7 cellular contexts compared by ENCODE assay signal in the genomic region with DNA sequence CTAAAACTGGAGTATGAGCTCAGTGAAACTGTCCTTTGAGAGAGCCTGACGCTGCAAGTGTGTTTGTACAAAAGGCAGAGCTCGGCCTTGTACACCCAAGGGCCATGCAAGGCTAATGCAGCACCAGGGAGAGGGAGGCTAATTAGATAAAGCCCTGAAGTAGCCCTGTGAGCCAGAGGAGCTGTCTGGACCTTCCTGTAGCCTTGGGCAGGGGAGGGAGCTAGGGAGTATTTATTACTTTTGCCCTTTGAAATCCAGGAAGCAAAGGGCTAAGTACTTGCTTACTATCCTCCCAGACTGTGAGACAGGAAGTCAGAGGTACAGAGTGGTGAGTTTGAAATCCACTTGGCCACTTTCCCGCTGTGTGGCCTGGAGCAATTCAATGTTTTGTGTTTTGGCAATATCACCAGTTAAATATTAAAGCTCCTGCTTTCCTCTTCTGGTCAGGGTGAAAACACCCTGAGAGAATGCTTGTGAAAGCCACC. TPM values are rescaled to one million over a fixed set of nuclear protein-coding genes. Genes with fewer than 3 reads are reported as not detected.
A peak's percentile ranks its signal among the peaks of the same experiment; 100 is the strongest.
DNase-seq lines count a peak whose midpoint lies in the region; ATAC-seq and TF ChIP-seq lines count a peak whose summit lies in the region.

No MANE protein-coding gene starts in this region.

- peak; percentile 11 to 15 for TF ChIP-seq POLR2A in gastroesophageal sphincter (IDR thresholded peaks at IDR 0.05)

- H3K27me3 Mint-ChIP-seq in IgD-negative memory B cell: no peaks in the 10 kb centered on the region
- no peaks in the 10 kb centered on the region for H3K27me3 Mint-ChIP-seq in activated CD8-positive, alpha-beta T cell treated with anti-CD3 and anti-CD28 coated beads for 36 hours

- no peaks in the 10 kb centered on the region for H3K9me3 Mint-ChIP-seq in IgD-negative memory B cell
- H3K9me3 Mint-ChIP-seq in activated CD8-positive, alpha-beta T cell treated with anti-CD3 and anti-CD28 coated beads for 36 hours: no peaks in the 10 kb centered on the region

- no peaks in the 10 kb centered on the region for H3K9me3 ChIP-seq in gastroesophageal sphincter

- peaks cover 0 to 12% (median 11%) of the 10 kb centered on the region in 3 donors for H3K4me1 Mint-ChIP-seq in IgD-negative memory B cell
- peaks cover 36% of the 10 kb centered on the region for H3K4me1 Mint-ChIP-seq in activated CD8-positive, alpha-beta T cell treated with anti-CD3 and anti-CD28 coated beads for 36 hours (ENCODE audit: low read depth)

- no peaks in the 10 kb centered on the region for H3K36me3 Mint-ChIP-seq in IgD-negative memory B cell
- no peaks in the 10 kb centered on the region for H3K36me3 Mint-ChIP-seq in activated CD8-positive, alpha-beta T cell treated with anti-CD3 and anti-CD28 coated beads for 36 hours (ENCODE audit: low read depth)

- peak overlapping the region in 2 of 3 donors; percentile 86 to 88 for H3K27ac Mint-ChIP-seq in IgD-negative memory B cell
- H3K27ac Mint-ChIP-seq in activated CD8-positive, alpha-beta T cell treated with anti-CD3 and anti-CD28 coated beads for 36 hours: peak overlapping the region; percentile 100

- WGBS in gastroesophageal sphincter (ENCODE audit: low coverage in 1 of 2), 2 donors: 0 to 17% methylated on average over 1 of the region's 3 CpGs

- peak overlapping the region in 2 of 4 donors; percentile 42 to 84 for H3K4me3 Mint-ChIP-seq in IgD-negative memory B cell
- peak overlapping the region; percentile 66 for H3K4me3 Mint-ChIP-seq in activated CD8-positive, alpha-beta T cell treated with anti-CD3 and anti-CD28 coated beads for 36 hours

- DNase-seq in GM12864 (ENCODE audit: low read depth) (peak; percentile 26), pons (ENCODE audit: low spot score) (peak; percentile 42)
- no peak for DNase-seq in activated CD8-positive, alpha-beta T cell treated with anti-CD3 and anti-CD28 coated beads for 36 hours
- DNase-seq in stimulated activated CD4-positive, alpha-beta T cell treated with anti-CD3 and anti-CD28 coated beads, Interleukin-2, amount 100 ng/mL, for 24 hours: no peak

- POLR2A ChIA-PET in activated CD8-positive, alpha-beta T cell treated with anti-CD3 and anti-CD28 coated beads for 36 hours (lab: Charles Lee): interaction anchor here (0.6 to 6.8 kb wide), 11 partner anchors 10 to 143 kb away, joined by 3 to 128 read pairs (median 4); a partner anchor contains a TSS

- TF ChIP-seq CTCF in GM12864 (IDR thresholded peaks at IDR 0.05; ENCODE audit: low read depth, low read length, missing control alignments): no peak
- TF ChIP-seq CTCF in activated CD8-positive, alpha-beta T cell treated with anti-CD3 and anti-CD28 coated beads for 36 hours (IDR thresholded peaks at IDR 0.05): no peak
- no peak for TF ChIP-seq CTCF in gastroesophageal sphincter (IDR thresholded peaks at IDR 0.05)

- H3K4me3 ChIP-seq in GM12864 (ENCODE audit: low read depth, low read length): no peak overlapping the region
- H3K4me3 ChIP-seq in gastroesophageal sphincter: peak overlapping the region in 1 of 2 donors; percentile 8

- CTCF ChIA-PET in activated CD8-positive, alpha-beta T cell treated with anti-CD3 and anti-CD28 coated beads for 36 hours (lab: Charles Lee): interaction anchor here (0.6 to 3.1 kb wide), 4 partner anchors 10 to 380 kb away, joined by 3 to 32 read pairs (median 6); a partner anchor contains a TSS

- H3K27me3 ChIP-seq in gastroesophageal sphincter: no peaks in the 10 kb centered on the region

- no peaks in the 10 kb centered on the region for H3K36me3 ChIP-seq in gastroesophageal sphincter

- no peak for TF ChIP-seq EP300 in gastroesophageal sphincter (IDR thresholded peaks at IDR 0.05)

- H3K4me1 ChIP-seq in gastroesophageal sphincter: peaks cover 14 to 31% (median 27%) of the 10 kb centered on the region in 3 donors

- H3K27ac ChIP-seq in gastroesophageal sphincter: peak overlapping the region; percentile 89 to 99 (median 97)

- intact Hi-C loops in activated CD8-positive, alpha-beta T cell treated with anti-CD3 and anti-CD28 coated beads for 36 hours (cut with micrococcal nuclease): loop anchor here (1.0 to 10.0 kb wide), 3 partner anchors 10 to 369 kb away; a partner anchor contains a TSS

- ATAC-seq in GM21717 (IDR thresholded peaks at IDR 0.05; ENCODE audit: unreplicated experiment): peak; percentile 38
- ATAC-seq in activated CD8-positive, alpha-beta T cell treated with anti-CD3 and anti-CD28 coated beads for 36 hours: peak; percentile 18
- peak; percentile 66 for ATAC-seq in gastroesophageal sphincter

RNA-seq across cellular contexts. Expression of a gene that starts 10.2 kb away (rescaled TPM):
- polyA plus RNA-seq in IgD-negative memory B cell: 263 TPM
- 1,000 to 10,000 TPM; 2,418 to 2,447 TPM for total RNA-seq in activated CD8-positive, alpha-beta T cell treated with anti-CD3 and anti-CD28 coated beads for 36 hours
- total RNA-seq in gastroesophageal sphincter: 100 to 1,000 TPM; 394 to 614 (median 526) TPM

RNA-seq across cellular contexts. Expression of a gene that starts 27.9 kb away (rescaled TPM):
- polyA plus RNA-seq in IgD-negative memory B cell: not detected
- not detected for total RNA-seq in activated CD8-positive, alpha-beta T cell treated with anti-CD3 and anti-CD28 coated beads for 36 hours
- not detected for total RNA-seq in gastroesophageal sphincter

Comparison
In these comparisons a context has a peak if more than half of its experiments do, and no peak if none do; other contexts are left out.
1. DNase-seq: peak in GM12864 (single experiment) and pons (single experiment); none in activated CD8-positive, alpha-beta T cell treated with anti-CD3 and anti-CD28 coated beads for 36 hours (single experiment) and stimulated activated CD4-positive, alpha-beta T cell treated with anti-CD3 and anti-CD28 coated beads, Interleukin-2, amount 100 ng/mL, for 24 hours (0 of 2).
2. Peak in every context shown above with its lines, with median percentiles within 50 percentile points of each other: ATAC-seq.